In genomic region chr11:62621027-62621566, GRCh38 we compare ENCODE assay signal across 8 cellular contexts. TPM values are rescaled to one million over a fixed set of nuclear protein-coding genes. Genes with fewer than 3 reads are reported as not detected.
DNase-seq lines count a peak whose midpoint lies in the region; ATAC-seq and TF ChIP-seq lines count a peak whose summit lies in the region.

No MANE protein-coding gene starts in this region.

- TF ChIP-seq EP300 in esophagus muscularis mucosa (IDR thresholded peaks at IDR 0.05), result no peak

- H3F3A ChIP-seq in DOHH2 (ENCODE audit: control insufficient read depth, insufficient read depth), result peaks cover 35% of the 10 kb centered on the region

- TF ChIP-seq CTCF in DOHH2 (IDR thresholded peaks at IDR 0.05; ENCODE audit: low read depth, low read length, poor library complexity, severe bottlenecking) (no peak), RWPE2 (IDR thresholded peaks at IDR 0.05; ENCODE audit: poor library complexity, severe bottlenecking) (no peak), esophagus muscularis mucosa (IDR thresholded peaks at IDR 0.05) (no peak), parathyroid adenoma (IDR thresholded peaks at IDR 0.05) (no peak)

- no peaks in the 10 kb centered on the region for H3K9me3 ChIP-seq in DOHH2 (ENCODE audit: control insufficient read depth, insufficient read depth, low read length)
- H3K9me3 ChIP-seq in RWPE2 (ENCODE audit: severe bottlenecking), result no peaks in the 10 kb centered on the region
- no peaks in the 10 kb centered on the region for H3K9me3 ChIP-seq in esophagus muscularis mucosa
- H3K9me3 ChIP-seq in parathyroid adenoma (ENCODE audit: control insufficient read depth, low read length), result no peaks in the 10 kb centered on the region

- intact Hi-C loops in esophagus muscularis mucosa (cut with DNase I), result no loop called here

- H3K27ac ChIP-seq in DOHH2 (ENCODE audit: low read depth, low read length) (peak overlapping the region; percentile 87), RWPE2 (ENCODE audit: poor library complexity, severe bottlenecking) (peak overlapping the region; percentile 84), esophagus muscularis mucosa (replicated peaks in 1 of 4) (peak overlapping the region; percentile 83 to 91 (median 88)), parathyroid adenoma (peak overlapping the region; percentile 91)

- H3K9ac ChIP-seq in parathyroid adenoma, result no peak overlapping the region

- H3K27me3 ChIP-seq in DOHH2 (ENCODE audit: control insufficient read depth, low read length), result no peaks in the 10 kb centered on the region
- no peaks in the 10 kb centered on the region for H3K27me3 ChIP-seq in RWPE2 (ENCODE audit: insufficient read depth, poor library complexity, severe bottlenecking)
- H3K27me3 ChIP-seq in esophagus muscularis mucosa, result no peaks in the 10 kb centered on the region
- no peaks in the 10 kb centered on the region for H3K27me3 ChIP-seq in parathyroid adenoma (ENCODE audit: control insufficient read depth, insufficient read depth, low read length)

- H3K79me2 ChIP-seq in DOHH2 (ENCODE audit: control insufficient read depth, low read length), result peaks cover 26% of the 10 kb centered on the region
- no peaks in the 10 kb centered on the region for H3K79me2 ChIP-seq in parathyroid adenoma

- H3K4me3 ChIP-seq in DOHH2 (ENCODE audit: low read length), result peak overlapping the region; percentile 89
- H3K4me3 ChIP-seq in RWPE2 (ENCODE audit: severe bottlenecking), result peak overlapping the region; percentile 54
- H3K4me3 ChIP-seq in esophagus muscularis mucosa, result peak overlapping the region; percentile 66 to 87 (median 76)
- peak overlapping the region; percentile 62 for H3K4me3 ChIP-seq in parathyroid adenoma (ENCODE audit: low read depth, low read length)

- H2AFZ ChIP-seq in parathyroid adenoma, result peak overlapping the region; percentile 75

- WGBS in esophagus muscularis mucosa, result 34% methylated on average over 8 of the region's 8 CpGs

- DNase-seq in RWPE2 (ENCODE audit: low spot score) (no peak), esophagus muscularis mucosa (ENCODE audit: extremely low spot score) (no peak), erythroblast (lab: John Stamatoyannopoulos, UW) (no peak), NCI-H2107 treated with DMSO at 0.1 percent for 48 hours (lab: John Stamatoyannopoulos, UW; ENCODE audit: unreplicated experiment) (no peak)

- H3K36me3 ChIP-seq in DOHH2 (ENCODE audit: control insufficient read depth, low read length), result peaks cover 51% of the 10 kb centered on the region
- H3K36me3 ChIP-seq in RWPE2 (ENCODE audit: low read depth), result peaks cover 12% of the 10 kb centered on the region
- peaks cover 15 to 45% (median 32%) of the 10 kb centered on the region in 4 donors for H3K36me3 ChIP-seq in esophagus muscularis mucosa
- H3K36me3 ChIP-seq in parathyroid adenoma (ENCODE audit: control insufficient read depth, insufficient read depth, low read length), result no peaks in the 10 kb centered on the region

- TF ChIP-seq POLR2A in esophagus muscularis mucosa (IDR thresholded peaks at IDR 0.05; ENCODE audit: low read depth) (no peak), erythroblast (IDR thresholded peaks at IDR 0.05; ENCODE audit: low read length) (no peak)

- no peak; the same call in 2 of the 3 replicates for ATAC-seq in RWPE2 (ENCODE audit: low read depth)
- ATAC-seq in GM19324 (IDR thresholded peaks at IDR 0.05; ENCODE audit: low FRiP score, unreplicated experiment), result no peak
- no peak for ATAC-seq in esophagus mucosa

- H3K4me1 ChIP-seq in DOHH2 (ENCODE audit: control insufficient read depth, low read length) (peaks cover 17% of the 10 kb centered on the region), RWPE2 (ENCODE audit: insufficient read depth, poor library complexity, severe bottlenecking) (peaks cover 16% of the 10 kb centered on the region), esophagus muscularis mucosa (peaks cover 16 to 33% (median 23%) of the 10 kb centered on the region in 4 donors), parathyroid adenoma (no peaks in the 10 kb centered on the region)

- no peaks in the 10 kb centered on the region for H4K20me1 ChIP-seq in DOHH2 (ENCODE audit: control insufficient read depth, insufficient read depth, low read depth, low read length)

- no peaks in the 10 kb centered on the region for H3K9me2 ChIP-seq in DOHH2 (replicated peaks; ENCODE audit: control insufficient read depth, low read length)

- H3K4me2 ChIP-seq in DOHH2 (ENCODE audit: low read length) (peak overlapping the region; percentile 91), parathyroid adenoma (ENCODE audit: low read length) (peak overlapping the region; percentile 75)

RNA-seq across cellular contexts. Expression of gene B3GAT3, which starts 0.7 kb away (rescaled TPM):
- total RNA-seq in esophagus muscularis mucosa (10 to 100 TPM; 20.3 to 33.3 (median 22.1) TPM), esophagus mucosa (11.3 TPM)

RNA-seq across cellular contexts. Expression of gene ROM1, which starts 8.0 kb away (rescaled TPM):
- total RNA-seq in esophagus muscularis mucosa (10 to 100 TPM in 2 of 4 donors, 1 to 10 TPM in 2; 3.7 to 11.9 (median 10.1) TPM), esophagus mucosa (4.9 TPM)

RNA-seq across cellular contexts. Expression of gene EML3, which starts 8.5 kb away (rescaled TPM):
- total RNA-seq in esophagus muscularis mucosa, result 10 to 100 TPM; 27.0 to 33.6 (median 29.0) TPM
- total RNA-seq in esophagus mucosa, result 64.9 TPM

RNA-seq across cellular contexts. Expression of gene MTA2, which starts 19.4 kb away (rescaled TPM):
- total RNA-seq in esophagus muscularis mucosa (10 to 100 TPM; 60.2 to 91.4 (median 88.3) TPM), esophagus mucosa (88.4 TPM)

RNA-seq across cellular contexts. Expression of gene GANAB, which starts 25.3 kb away (rescaled TPM):
- 100 to 1,000 TPM in 2 of 4 donors, 10 to 100 TPM in 2; 77.7 to 129 (median 111) TPM for total RNA-seq in esophagus muscularis mucosa
- total RNA-seq in esophagus mucosa, result 175 TPM
